ENCODE assay signal across 8 cellular contexts in the genomic region with DNA sequence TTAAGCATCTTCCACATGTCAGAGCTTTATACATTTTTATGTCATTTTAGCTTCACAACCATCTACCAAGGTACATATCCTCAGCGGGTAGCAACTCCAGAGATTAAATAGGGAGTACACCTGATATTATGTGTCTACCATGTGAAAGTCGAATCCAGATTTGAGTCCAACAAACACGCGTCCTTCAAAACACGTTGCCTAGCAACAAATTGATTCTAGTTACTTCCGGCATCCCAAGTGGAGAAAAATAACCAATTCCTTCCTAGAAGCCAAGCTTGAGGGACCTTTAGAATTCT. TPM values are rescaled to one million over a fixed set of nuclear protein-coding genes. Genes with fewer than 3 reads are reported as not detected.
DNase-seq lines count a peak whose midpoint lies in the region; ATAC-seq, FAIRE-seq and TF ChIP-seq lines count a peak whose summit lies in the region.

No MANE protein-coding gene starts in this region.

- TF ChIP-seq CTCF in GM23338 (conservative IDR thresholded peaks at IDR 0.05; ENCODE audit: low read depth in 2 of 2) (no peak), fibroblast of villous mesenchyme (IDR thresholded peaks at IDR 0.05; ENCODE audit: insufficient read depth, low read depth, low read length) (no peak)

- H3K27ac Mint-ChIP-seq in GM23338, result no peak overlapping the region; the same call in 1 of the 2 replicates

- H2AFZ ChIP-seq in ACC112 (ENCODE audit: low read length, unreplicated experiment), result peak overlapping the region; percentile 92
- H2AFZ ChIP-seq in GM23338, result no peak overlapping the region

- DNase-seq in GM23338 (ENCODE audit: low spot score) (no peak), RCC 7860 (ENCODE audit: low spot score) (peak; percentile 44), fibroblast of villous mesenchyme (ENCODE audit: low read depth) (no peak), skeletal muscle cell (ENCODE audit: low read depth) (no peak), GF-D8 (lab: John Stamatoyannopoulos, UW) (no peak)
- no peak for DNase-seq in activated CD4-positive, CD25-positive, alpha-beta regulatory T cell (lab: John Stamatoyannopoulos, UW)

- ATAC-seq in GM23338 (no peak), HG02678 (IDR thresholded peaks at IDR 0.05; ENCODE audit: unreplicated experiment) (no peak)

- H3K27me3 Mint-ChIP-seq in GM23338 (ENCODE audit: insufficient read depth, low read depth, poor library complexity), result no peaks in the 10 kb centered on the region

- H3K27ac ChIP-seq in ACC112 (ENCODE audit: low read depth, low read length) (no peak overlapping the region), GM23338 (ENCODE audit: low read depth) (peak overlapping the region; percentile 89; the same call in 1 of the 2 replicates)

- H3F3A ChIP-seq in GM23338 (replicated peaks; ENCODE audit: low read depth), result no peaks in the 10 kb centered on the region

- H3K4me3 Mint-ChIP-seq in GM23338, result peak overlapping the region; percentile 83

- H4K20me1 ChIP-seq in GM23338 (replicated peaks; ENCODE audit: insufficient read depth), result no peaks in the 10 kb centered on the region

- H3K9me3 Mint-ChIP-seq in GM23338, result no peaks in the 10 kb centered on the region

- FAIRE-seq in RCC 7860 (lab: Jason Lieb, UNC), result no peak

- H3K36me3 ChIP-seq in ACC112 (ENCODE audit: insufficient read depth, low read length) (no peaks in the 10 kb centered on the region), GM23338 (ENCODE audit: insufficient read depth) (no peaks in the 10 kb centered on the region)

- peaks cover 13% of the 10 kb centered on the region for H3K27me3 ChIP-seq in ACC112 (ENCODE audit: insufficient read depth, low read length)
- no peaks in the 10 kb centered on the region for H3K27me3 ChIP-seq in GM23338 (ENCODE audit: insufficient read depth)

- H3K4me2 ChIP-seq in GM23338, result peak overlapping the region; percentile 72

- no peaks in the 10 kb centered on the region for H3K36me3 Mint-ChIP-seq in GM23338 (ENCODE audit: low read depth)

- peaks cover 33% of the 10 kb centered on the region for H3K4me1 Mint-ChIP-seq in GM23338

- H3K79me2 ChIP-seq in ACC112 (ENCODE audit: control insufficient read depth, insufficient read depth, low read length, unreplicated experiment) (no peaks in the 10 kb centered on the region), GM23338 (replicated peaks; ENCODE audit: insufficient read depth) (no peaks in the 10 kb centered on the region)

- H3K9me2 ChIP-seq in GM23338 (ENCODE audit: insufficient read depth), result no peaks in the 10 kb centered on the region

- H3K4me3 ChIP-seq in ACC112 (ENCODE audit: low read depth, low read length), result peak overlapping the region; percentile 84
- peak overlapping the region; percentile 63 for H3K4me3 ChIP-seq in GM23338
- H3K4me3 ChIP-seq in fibroblast of villous mesenchyme (ENCODE audit: low read depth, low read length), result peak overlapping the region; percentile 77
- H3K4me3 ChIP-seq in skeletal muscle cell (ENCODE audit: low read depth, low read length), result peak overlapping the region; percentile 72

- peaks cover 2% of the 10 kb centered on the region for H3K4me1 ChIP-seq in ACC112 (ENCODE audit: control insufficient read depth, insufficient read depth, low read length, unreplicated experiment)
- H3K4me1 ChIP-seq in GM23338 (ENCODE audit: insufficient read depth), result peaks cover 23% of the 10 kb centered on the region

TF ChIP-seq in GM23338, 12 proteins besides CTCF, POLR2A, EP300 and RAD21:
- TF ChIP-seq NANOG (IDR thresholded peaks at IDR 0.05; ENCODE audit: borderline replicate concordance), result peak; percentile 18; the same call in 1 of the 2 replicates
- no peak for TF ChIP-seq STAT1 (IDR thresholded peaks at IDR 0.05; ENCODE audit: unreplicated experiment)

RNA-seq across cellular contexts. Expression of a gene that starts 0.2 kb away (rescaled TPM):
- total RNA-seq in GM23338 (2014; rRNA removed; shearing (Covaris generic)), result 2.1 TPM in 1 of 2 replicates, not detected in the other
- polyA plus RNA-seq in GM23338 (2016; fragmentation: Nextera tagmentation; extraction: Ambion mirVana), result 3.2 and 3.5 TPM in 2 replicates
- not detected in 2 replicates for total RNA-seq in fibroblast of villous mesenchyme

RNA-seq across cellular contexts. Expression of a gene that starts 46.7 kb away (rescaled TPM):
- total RNA-seq in GM23338 (2014; rRNA removed; shearing (Covaris generic)), result 0.17 and 0.47 TPM in 2 replicates
- polyA plus RNA-seq in GM23338 (2016; fragmentation: Nextera tagmentation; extraction: Ambion mirVana), result 0.34 TPM in 1 of 2 replicates, not detected in the other
- total RNA-seq in fibroblast of villous mesenchyme, result 0.32 TPM in 1 of 2 replicates, not detected in the other

RNA-seq across cellular contexts. Expression of a gene that starts 54.8 kb away (rescaled TPM):
- total RNA-seq in GM23338 (2014; rRNA removed; shearing (Covaris generic)), result 0.21 TPM in 1 of 2 replicates, not detected in the other
- 0.32 and 0.42 TPM in 2 replicates for polyA plus RNA-seq in GM23338 (2016; fragmentation: Nextera tagmentation; extraction: Ambion mirVana)
- not detected in 2 replicates for total RNA-seq in fibroblast of villous mesenchyme
